In genomic region chr17:62724398-62725146, GRCh38 we compare ENCODE assay signal across 7 cellular contexts.
DNase-seq lines count a peak whose midpoint lies in the region; ATAC-seq, FAIRE-seq and TF ChIP-seq lines count a peak whose summit lies in the region.

No MANE protein-coding gene starts in this region.

- WGBS in H1 (ENCODE audit: extremely low coverage in 1 of 2, insufficient coverage in 1 of 2, insufficient read length in 1 of 2, insufficient replicate concordance in 2 of 2, low coverage in 1 of 2, low lambda C conversion rate in 2 of 2, missing lambda C conversion rate in 1 of 2), 2 experiments: 82% methylated on average over 16 of the region's 16 CpGs; no CpG with 5 or more reads in 1 of the 2 experiments

- H2AK5ac ChIP-seq in H1 (ENCODE audit: low read depth, low read length): no peak overlapping the region

- CTCF ChIA-PET in activated CD4-positive, alpha-beta T cell treated with anti-CD3 and anti-CD28 coated beads for 36 hours (lab: Charles Lee): interaction anchor here (0.6 to 1.6 kb wide), 14 partner anchors 10 to 682 kb away, joined by 3 to 9 read pairs (median 3); no protein-coding TSS in a partner anchor
- CTCF ChIA-PET in H1 (lab: Charles Lee; ENCODE audit: partially characterized antibody): interaction anchor here (0.7 to 6.1 kb wide), 7 partner anchors 10 to 172 kb away, joined by 3 to 43 read pairs (median 3); no protein-coding TSS in a partner anchor

- 0 out of 2 replicates have a peak overlapping the region, but pooled peaks have one; percentile 34 for H2BK20ac ChIP-seq in H1 (ENCODE audit: low read length)

- ATAC-seq in GM19452 (IDR thresholded peaks at IDR 0.05; ENCODE audit: unreplicated experiment) (peak; percentile 92), HG03432 (IDR thresholded peaks at IDR 0.05; ENCODE audit: unreplicated experiment) (peak; percentile 92)
- ATAC-seq in activated CD4-positive, alpha-beta T cell treated with anti-CD3 and anti-CD28 coated beads for 36 hours: peak; percentile 98

- H3K56ac ChIP-seq in H1 (replicated peaks; ENCODE audit: insufficient read length, low read depth, low read length): no peak overlapping the region

- no peaks in the 10 kb centered on the region for H3K36me3 ChIP-seq in H1 (ENCODE audit: control insufficient read depth in 2 of 4, insufficient read depth in 4 of 4, low read length in 3 of 4)

- no peak overlapping the region for H3K23ac ChIP-seq in H1 (ENCODE audit: insufficient read length)

- peaks cover 2% of the 10 kb centered on the region for H3K36me3 Mint-ChIP-seq in activated CD4-positive, alpha-beta T cell treated with anti-CD3 and anti-CD28 coated beads for 36 hours (ENCODE audit: low read depth)

- peaks cover 51% of the 10 kb centered on the region for H3K27me3 Mint-ChIP-seq in activated CD4-positive, alpha-beta T cell treated with anti-CD3 and anti-CD28 coated beads for 36 hours

- H4K91ac ChIP-seq in H1 (replicated peaks; ENCODE audit: insufficient read length, low read length): no peak overlapping the region

- no peak for TF ChIP-seq RAD21 in H1 (IDR thresholded peaks at IDR 0.05 in 1 of 2, conservative IDR thresholded peaks at IDR 0.05 in 1 of 2; ENCODE audit: low read depth in 2 of 2, low read length in 2 of 2)

- no peak overlapping the region for H3K14ac ChIP-seq in H1 (ENCODE audit: insufficient read length)

- H3K4ac ChIP-seq in H1 (replicated peaks; ENCODE audit: insufficient read length, low read depth, low read length): no peak overlapping the region

- H3K4me2 ChIP-seq in H1 (ENCODE audit: insufficient read depth in 1 of 2, low read depth in 2 of 2, low read length in 2 of 2): no peak overlapping the region

- DNase-seq in activated CD4-positive, alpha-beta T cell treated with anti-CD3 and anti-CD28 coated beads for 36 hours: peak; percentile 92
- DNase-seq in H1 (ENCODE audit: low read depth in 1 of 2, low spot score in 2 of 2) (no peak), NCI-H524 treated with DMSO at 0.1 percent for 48 hours (lab: John Stamatoyannopoulos, UW) (no peak), substantia nigra (lab: John Stamatoyannopoulos, UW) (no peak)
- DNase-seq in stimulated activated CD8-positive, alpha-beta memory T cell treated with anti-CD3 and anti-CD28 coated beads, Interleukin-15, amount 100 ng/mL, for 24 hours (ENCODE audit: low read depth): peak; percentile 42

- H3K27ac Mint-ChIP-seq in activated CD4-positive, alpha-beta T cell treated with anti-CD3 and anti-CD28 coated beads for 36 hours: no peak overlapping the region

- H3K18ac ChIP-seq in H1 (ENCODE audit: extremely low read depth, low read length): no peak overlapping the region; the same call in 1 of the 2 replicates

- TF ChIP-seq POLR2A in H1 (IDR thresholded peaks at IDR 0.05; ENCODE audit: control extremely low read depth in 1 of 2, low read depth in 2 of 2, low read length in 2 of 2): no peak

- peaks cover 0 to 4% of the 10 kb centered on the region in 2 experiments; a peak in 1 of 4 replicates for H3K9me3 ChIP-seq in H1 (ENCODE audit: insufficient read depth in 2 of 2, low read depth in 1 of 2, low read length in 1 of 2)

- no peaks in the 10 kb centered on the region for H3K79me2 ChIP-seq in H1 (ENCODE audit: control insufficient read depth in 1 of 2, insufficient read depth in 2 of 2, low read length in 2 of 2)

- H3K9ac ChIP-seq in H1 (replicated peaks in 1 of 4; ENCODE audit: extremely low read depth in 1 of 4, low read depth in 3 of 4, low read length in 3 of 4): no peak overlapping the region

- H3K4me3 Mint-ChIP-seq in activated CD4-positive, alpha-beta T cell treated with anti-CD3 and anti-CD28 coated beads for 36 hours: peak overlapping the region; percentile 11

- H2BK12ac ChIP-seq in H1 (ENCODE audit: low read depth, low read length): no peak overlapping the region

- H4K20me1 ChIP-seq in H1 (replicated peaks in 1 of 2; ENCODE audit: control insufficient read depth in 1 of 2, insufficient read depth in 2 of 2, low read length in 2 of 2): no peaks in the 10 kb centered on the region

- H2BK15ac ChIP-seq in H1 (ENCODE audit: low read length): no peak overlapping the region; the same call in 1 of the 2 replicates

- peaks cover 26% of the 10 kb centered on the region for H3K4me1 Mint-ChIP-seq in activated CD4-positive, alpha-beta T cell treated with anti-CD3 and anti-CD28 coated beads for 36 hours

- no peak for TF ChIP-seq EP300 in H1 (IDR thresholded peaks at IDR 0.05; ENCODE audit: borderline replicate concordance in 1 of 2, low read depth in 2 of 2, low read length in 2 of 2)

- no peak overlapping the region for H4K8ac ChIP-seq in H1 (ENCODE audit: extremely low read depth, insufficient read depth, low read length)

- 0 out of 2 replicates have a peak, but pooled peaks cover 4% of the 10 kb centered on the region for H3K23me2 ChIP-seq in H1 (ENCODE audit: low read depth, low read length)

- no peak overlapping the region for H3K27ac ChIP-seq in H1 (ENCODE audit: low read depth, low read length)
- H3K27ac ChIP-seq in substantia nigra (ENCODE audit: low read depth, low read length, poor library complexity, severe bottlenecking): no peak overlapping the region

- POLR2A ChIA-PET in activated CD4-positive, alpha-beta T cell treated with anti-CD3 and anti-CD28 coated beads for 36 hours (lab: Charles Lee): interaction anchor here (0.6 to 1.4 kb wide), 4 partner anchors 13 to 244 kb away, joined by 3 to 7 read pairs (median 4); partner anchors contain the start of gene TANC2
- POLR2A ChIA-PET in H1 (lab: Charles Lee; ENCODE audit: partially characterized antibody): interaction anchor here (1.6 kb wide), 1 partner anchor 8 kb away, joined by 5 read pairs; no protein-coding TSS in a partner anchor

- H2AFZ ChIP-seq in H1 (ENCODE audit: low read length): 0 out of 2 replicates have a peak overlapping the region, but pooled peaks have one; percentile 16

- no peak overlapping the region for H4K5ac ChIP-seq in H1 (ENCODE audit: insufficient read length, low read depth, low read length)

- no peak overlapping the region for H2BK120ac ChIP-seq in H1 (replicated peaks; ENCODE audit: low read depth, low read length)

- H2BK5ac ChIP-seq in H1 (ENCODE audit: low read depth, low read length): no peak overlapping the region

- H3K79me1 ChIP-seq in H1 (ENCODE audit: low read depth, low read length): no peaks in the 10 kb centered on the region

- no peak for FAIRE-seq in H1 (lab: Jason Lieb, UNC)

- TF ChIP-seq CTCF in H1 (IDR thresholded peaks at IDR 0.05; ENCODE audit: control extremely low read depth in 1 of 3, insufficient read depth in 1 of 3, low read depth in 1 of 3, low read length in 3 of 3): no peak

- H3K27me3 ChIP-seq in H1 (replicated peaks in 1 of 4; ENCODE audit: control insufficient read depth in 3 of 4, extremely low read depth in 1 of 4, insufficient read depth in 3 of 4, low read length in 3 of 4): no peaks in the 10 kb centered on the region

- intact Hi-C loops in activated CD4-positive, alpha-beta T cell treated with anti-CD3 and anti-CD28 coated beads for 36 hours (cut with DNase I, micrococcal nuclease): loop anchor here (1.0 to 5.0 kb wide), 6 partner anchors 13 to 551 kb away; partner anchors contain the start of gene METTL2A (in 1 of the 2)

- H3K9me3 Mint-ChIP-seq in activated CD4-positive, alpha-beta T cell treated with anti-CD3 and anti-CD28 coated beads for 36 hours (ENCODE audit: low read depth): peaks cover 3% of the 10 kb centered on the region

- H3K4me3 ChIP-seq in H1 (ENCODE audit: extremely low read depth in 1 of 4, insufficient read depth in 2 of 4, low read depth in 3 of 4, low read length in 4 of 4): no peak overlapping the region

- peaks cover 0 to 9% (median 2%) of the 10 kb centered on the region in 4 experiments; a peak in 3 of 7 replicates for H3K4me1 ChIP-seq in H1 (replicated peaks in 1 of 4; ENCODE audit: control insufficient read depth in 3 of 4, insufficient read depth in 4 of 4, low read length in 3 of 4)

TF ChIP-seq in H1, 55 proteins besides CTCF, POLR2A, EP300 and RAD21:
- TF ChIP-seq ATF2 (IDR thresholded peaks at IDR 0.05; ENCODE audit: low read length): no peak
- TF ChIP-seq TAF7 (optimal IDR thresholded peaks at IDR 0.05; ENCODE audit: borderline replicate concordance, low read depth, low read length): no peak
- TF ChIP-seq CHD2 (IDR thresholded peaks at IDR 0.05; ENCODE audit: low read length): no peak
- no peak for TF ChIP-seq BACH1 (IDR thresholded peaks at IDR 0.05; ENCODE audit: low read length)
- TF ChIP-seq, protein P1, sequence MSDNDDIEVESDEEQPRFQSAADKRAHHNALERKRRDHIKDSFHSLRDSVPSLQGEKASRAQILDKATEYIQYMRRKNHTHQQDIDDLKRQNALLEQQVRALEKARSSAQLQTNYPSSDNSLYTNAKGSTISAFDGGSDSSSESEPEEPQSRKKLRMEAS (IDR thresholded peaks at IDR 0.05): no peak

Comparison
In these comparisons a context has a peak if more than half of its experiments do, and no peak if none do; other contexts are left out.
1. DNase-seq: peak in activated CD4-positive, alpha-beta T cell treated with anti-CD3 and anti-CD28 coated beads for 36 hours (single experiment) and stimulated activated CD8-positive, alpha-beta memory T cell treated with anti-CD3 and anti-CD28 coated beads, Interleukin-15, amount 100 ng/mL, for 24 hours (single experiment); none in H1 (0 of 2), NCI-H524 treated with DMSO at 0.1 percent for 48 hours (single experiment) and substantia nigra (0 of 49).
2. Peak in every context shown above with its lines, with median percentiles within 50 percentile points of each other: ATAC-seq.